Comparison of ENCODE assay signal across 27 cellular contexts in genomic region chr5:144404021-144404420, GRCh38.
"Had no signal": no experiment of that assay in that cellular context is flagged by ENCODE, and none has a peak within 500 bp of the region (broad histone marks: within the 10 kb centered on the region; RNA-seq: fewer than 3 reads in every experiment).

No MANE protein-coding gene starts in this region.

- H3K4me1 ChIP-seq: ascending aorta had no signal

- H3K9me3 Mint-ChIP-seq: activated CD4-positive, alpha-beta memory T cell treated with anti-CD3 and anti-CD28 coated beads for 36 hours; activated naive CD8-positive, alpha-beta T cell treated with anti-CD3 and anti-CD28 coated beads, Interleukin-2, amount 50 U/mL, for 24 hours had no signal

- H3K27me3 ChIP-seq: ascending aorta, body of pancreas had no signal

- DNase-seq: activated CD4-positive, alpha-beta memory T cell treated with anti-CD3 and anti-CD28 coated beads for 36 hours; activated CD4-positive, alpha-beta T cell treated with anti-CD3 and anti-CD28 coated beads, Interleukin-2, amount 10 ng/mL, durations not matched to agents 7 days and 5 days; activated CD4-positive, CD25-positive, alpha-beta regulatory T cell; activated CD8-positive, alpha-beta memory T cell treated with anti-CD3 and anti-CD28 coated beads for 24 hours; activated effector memory CD4-positive, alpha-beta T cell treated with anti-CD3 and anti-CD28 coated beads, Interleukin-2, amount 50 U/mL, for 16 hours; activated naive CD4-positive, alpha-beta T cell treated with Interleukin-2 at 50 U/mL for 16 hours; activated naive CD8-positive, alpha-beta T cell treated with anti-CD3 and anti-CD28 coated beads, Interleukin-2, amount 50 U/mL, for 24 hours; activated T-cell treated with anti-CD3 and anti-CD28 coated beads, Interleukin-2, amount 50 U/mL, for 4 hours; amniotic stem cell; central memory CD4-positive, alpha-beta T cell; MV-4-11; NCI-H1105; NCI-H1436 treated with DMSO at 0.1 percent for 48 hours; NCI-H187 treated with DMSO at 0.1 percent for 48 hours; NCI-H2081 treated with DMSO at 0.1 percent for 48 hours; NCI-H2171; NCI-H2227 treated with DMSO at 0.1 percent for 48 hours; NCI-H526 treated with DMSO at 0.1 percent for 48 hours; PC-3; SHP77 treated with DMSO at 0.1 percent for 48 hours; T-cell; T-helper 2 cell; T1000 had no signal

- H3K36me3 ChIP-seq: ascending aorta had no signal

- H3K27ac Mint-ChIP-seq: activated CD4-positive, alpha-beta memory T cell treated with anti-CD3 and anti-CD28 coated beads for 36 hours; activated CD4-positive, alpha-beta T cell treated with anti-CD3 and anti-CD28 coated beads, Interleukin-2, amount 10 ng/mL, durations not matched to agents 7 days and 5 days; activated naive CD4-positive, alpha-beta T cell treated with anti-CD3 and anti-CD28 coated beads, Interleukin-2, amount 50 U/mL, for 72 hours; activated naive CD8-positive, alpha-beta T cell treated with anti-CD3 and anti-CD28 coated beads, Interleukin-2, amount 50 U/mL, for 24 hours; T-cell had no signal

- H3K36me3 Mint-ChIP-seq: activated CD4-positive, alpha-beta memory T cell treated with anti-CD3 and anti-CD28 coated beads for 36 hours; activated naive CD4-positive, alpha-beta T cell treated with anti-CD3 and anti-CD28 coated beads, Interleukin-2, amount 50 U/mL, for 72 hours; T-cell had no signal

- H3K27me3 Mint-ChIP-seq: activated CD4-positive, alpha-beta memory T cell treated with anti-CD3 and anti-CD28 coated beads for 36 hours; activated CD4-positive, alpha-beta T cell treated with anti-CD3 and anti-CD28 coated beads, Interleukin-2, amount 10 ng/mL, durations not matched to agents 7 days and 5 days; activated naive CD8-positive, alpha-beta T cell treated with anti-CD3 and anti-CD28 coated beads, Interleukin-2, amount 50 U/mL, for 24 hours had no signal

- H3K9me3 ChIP-seq: ascending aorta, body of pancreas had no signal

- H3K4me3 ChIP-seq: ascending aorta, body of pancreas had no signal

- H3K4me3 Mint-ChIP-seq: activated CD4-positive, alpha-beta memory T cell treated with anti-CD3 and anti-CD28 coated beads for 36 hours; activated CD4-positive, alpha-beta T cell treated with anti-CD3 and anti-CD28 coated beads, Interleukin-2, amount 10 ng/mL, durations not matched to agents 7 days and 5 days; activated naive CD8-positive, alpha-beta T cell treated with anti-CD3 and anti-CD28 coated beads, Interleukin-2, amount 50 U/mL, for 24 hours; activated T-cell treated with anti-CD3 and anti-CD28 coated beads, Interleukin-2, amount 50 U/mL, for 4 hours; T-cell had no signal

- ATAC-seq: activated naive CD4-positive, alpha-beta T cell treated with anti-CD3 and anti-CD28 coated beads, Interleukin-2, amount 50 U/mL, for 72 hours; activated naive CD8-positive, alpha-beta T cell treated with anti-CD3 and anti-CD28 coated beads, Interleukin-2, amount 50 U/mL, for 24 hours; activated T-cell treated with anti-CD3 and anti-CD28 coated beads, Interleukin-2, amount 50 U/mL, for 4 hours; PC-3; T-cell had no signal

- H3K27ac ChIP-seq: ascending aorta, KMS-11 had no signal

- H3K4me1 Mint-ChIP-seq: activated CD4-positive, alpha-beta T cell treated with anti-CD3 and anti-CD28 coated beads, Interleukin-2, amount 10 ng/mL, durations not matched to agents 7 days and 5 days; activated naive CD8-positive, alpha-beta T cell treated with anti-CD3 and anti-CD28 coated beads, Interleukin-2, amount 50 U/mL, for 24 hours; T-cell had no signal
